In genomic region chr13:61294467-61295186, GRCh38 we compare ENCODE assay signal across 16 cellular contexts.
DNase-seq lines count a peak whose midpoint lies in the region; ATAC-seq and TF ChIP-seq lines count a peak whose summit lies in the region.
"Had no signal": no experiment of that assay in that cellular context is flagged by ENCODE, and none has a peak within 500 bp of the region (broad histone marks: within the 10 kb centered on the region; RNA-seq: fewer than 3 reads in every experiment).

No MANE protein-coding gene starts in this region.

- H3K4me1 Mint-ChIP-seq in nephron: no peaks in the 10 kb centered on the region

- TF ChIP-seq CTCF in nephron (IDR thresholded peaks at IDR 0.05; ENCODE audit: unreplicated experiment in 3 of 3): no peak

- H3K4me3 Mint-ChIP-seq in nephron: no peak overlapping the region
- H3K4me3 Mint-ChIP-seq: CD4-positive, alpha-beta T cell had no signal

- no peaks in the 10 kb centered on the region for H3K9me3 Mint-ChIP-seq in nephron

- DNase-seq in ACHN (peak; percentile 77), NCI-H2171 treated with DMSO at 0.1 percent for 48 hours (lab: John Stamatoyannopoulos, UW) (peak; percentile 69), glomerular visceral epithelial cell (ENCODE audit: extremely low spot score) (peak; percentile 73), hippocampal formation (lab: John Stamatoyannopoulos, UW) (no peak), AG08396 (ENCODE audit: low spot score) (no peak)
- DNase-seq: Caco-2; CD4-positive, alpha-beta T cell; KBM-7; NCI-H1694 treated with DMSO at 0.1 percent for 48 hours; NCI-H2227 treated with DMSO at 0.1 percent for 48 hours; NCI-H510A treated with DMSO at 0.1 percent for 48 hours; Peyer's patch had no signal

- H3K27me3 Mint-ChIP-seq in nephron (ENCODE audit: low read depth): no peaks in the 10 kb centered on the region
- H3K27me3 Mint-ChIP-seq: CD4-positive, alpha-beta T cell had no signal

- in situ Hi-C loops in ACHN (cut with HindIII; ENCODE audit: low pct_ligation_motif_present, low pct_unique_long_range_greater_than_20kb, low sequenced_read_pairs): no loop called here

- H3K36me3 Mint-ChIP-seq in nephron (ENCODE audit: low read depth): no peaks in the 10 kb centered on the region

- ATAC-seq in GM18907 (IDR thresholded peaks at IDR 0.05; ENCODE audit: unreplicated experiment): no peak
- ATAC-seq: HepG2, Right ventricle myocardium inferior had no signal

- H3K27ac Mint-ChIP-seq in nephron: peak overlapping the region; percentile 77 to 96 (median 91)
- H3K27ac Mint-ChIP-seq: CD4-positive, alpha-beta T cell had no signal

Comparison
In these comparisons a context has a peak if more than half of its experiments do, and no peak if none do; other contexts are left out.
1. DNase-seq: peak in ACHN (single experiment), NCI-H2171 treated with DMSO at 0.1 percent for 48 hours (single experiment) and glomerular visceral epithelial cell (single experiment); none in hippocampal formation (0 of 2) and AG08396 (single experiment).